Comparison of ENCODE assay signal across 1 cellular context in genomic region chr4:83356899-83357661, GRCh38.
TF ChIP-seq lines count a peak whose summit lies in the region.

No MANE protein-coding gene starts in this region.

TF ChIP-seq in HepG2, 621 proteins besides CTCF, POLR2A, EP300 and RAD21 (continued from another document):
- TF ChIP-seq ARID5B (CRISPR knock-in tag; IDR thresholded peaks at IDR 0.05) (peak; percentile 51; the same call in 1 of the 2 replicates), SIX1 (CRISPR knock-in tag; IDR thresholded peaks at IDR 0.05; ENCODE audit: borderline replicate concordance) (peak; percentile 74; the same call in 1 of the 2 replicates), SP5 (CRISPR knock-in tag; IDR thresholded peaks at IDR 0.05; ENCODE audit: borderline replicate concordance, low read depth) (0 out of 2 replicates have a peak, but pooled peaks have one; percentile 45), FOXA3 (CRISPR knock-in tag; IDR thresholded peaks at IDR 0.05) (peak; percentile 29; the same call in 1 of the 2 replicates), SOX5 (CRISPR knock-in tag; IDR thresholded peaks at IDR 0.05; ENCODE audit: borderline replicate concordance) (peak; percentile 71; the same call in 1 of the 2 replicates), KLF15 (CRISPR knock-in tag; IDR thresholded peaks at IDR 0.05; ENCODE audit: borderline replicate concordance) (no peak), ZNF850 (CRISPR knock-in tag; conservative IDR thresholded peaks at IDR 0.05) (no peak), SNAI1 (CRISPR knock-in tag; IDR thresholded peaks at IDR 0.05; ENCODE audit: borderline replicate concordance) (no peak), FOXA1 (IDR thresholded peaks at IDR 0.05) (no peak), FOXA1 (CRISPR knock-in tag; IDR thresholded peaks at IDR 0.05) (peak; percentile 36), JUND (CRISPR knock-in tag; IDR thresholded peaks at IDR 0.05) (peak; percentile 59; the same call in 1 of the 2 replicates), THYN1 (CRISPR knock-in tag; IDR thresholded peaks at IDR 0.05; ENCODE audit: borderline replicate concordance, low read depth) (no peak), FOXP4 (CRISPR knock-in tag; IDR thresholded peaks at IDR 0.05) (0 out of 2 replicates have a peak, but pooled peaks have one; percentile 25), SOX13 (IDR thresholded peaks at IDR 0.05) (no peak), SOX13 (CRISPR knock-in tag; conservative IDR thresholded peaks at IDR 0.05 in 1 of 2, IDR thresholded peaks at IDR 0.05 in 1 of 2) (peak in 1 of 2 experiments; percentile 50; a peak in 1 of 4 replicates), TEAD3 (CRISPR knock-in tag; optimal IDR thresholded peaks at IDR 0.05; ENCODE audit: borderline replicate concordance) (peak; percentile 39), KMT2B (CRISPR knock-in tag; IDR thresholded peaks at IDR 0.05) (no peak), FOXP1 (IDR thresholded peaks at IDR 0.05) (no peak), FOXP1 (CRISPR knock-in tag; IDR thresholded peaks at IDR 0.05) (peak; percentile 67; the same call in 1 of the 2 replicates)
- TF ChIP-seq, protein P1, sequence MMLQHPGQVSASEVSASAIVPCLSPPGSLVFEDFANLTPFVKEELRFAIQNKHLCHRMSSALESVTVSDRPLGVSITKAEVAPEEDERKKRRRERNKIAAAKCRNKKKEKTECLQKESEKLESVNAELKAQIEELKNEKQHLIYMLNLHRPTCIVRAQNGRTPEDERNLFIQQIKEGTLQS (CRISPR knock-in tag; IDR thresholded peaks at IDR 0.05): peak; percentile 61; the same call in 1 of the 2 replicates
